ENCODE assay signal across 9 cellular contexts in genomic region chr12:103279444-103279843, GRCh38.
DNase-seq lines count a peak whose midpoint lies in the region; ATAC-seq and TF ChIP-seq lines count a peak whose summit lies in the region.
"Had no signal": no experiment of that assay in that cellular context is flagged by ENCODE, and none has a peak within 500 bp of the region (broad histone marks: within the 10 kb centered on the region; RNA-seq: fewer than 3 reads in every experiment).

No MANE protein-coding gene starts in this region.

- H4K20me1 ChIP-seq in OCI-LY7 (ENCODE audit: insufficient read depth, low read length) = no peaks in the 10 kb centered on the region; the same call in 1 of the 2 replicates

- H2BK120ac ChIP-seq in mesenchymal stem cell (ENCODE audit: low read depth, low read length) = no peak overlapping the region

- no peak overlapping the region for H3K14ac ChIP-seq in mesenchymal stem cell (ENCODE audit: low read length in 2 of 2)

- CTCF ChIA-PET in OCI-LY7 (lab: Charles Lee; ENCODE audit: unreplicated experiment) = no interaction called here

- H3K4me3 Mint-ChIP-seq in activated T-helper 17 cell treated with anti-CD3 and anti-CD28 coated beads, Interleukin-2, amount 50 U/mL, for 72 hours = peak overlapping the region; percentile 7

- H3K27ac Mint-ChIP-seq in activated T-helper 17 cell treated with anti-CD3 and anti-CD28 coated beads, Interleukin-2, amount 50 U/mL, for 72 hours = no peak overlapping the region

- no peak overlapping the region for H4K91ac ChIP-seq in mesenchymal stem cell (ENCODE audit: low read length)

- H3K4me1 ChIP-seq in OCI-LY7 (ENCODE audit: insufficient read depth, low read length, poor library complexity, severe bottlenecking) (no peaks in the 10 kb centered on the region), mesenchymal stem cell (ENCODE audit: control insufficient read depth, insufficient read depth, low read depth, low read length) (no peaks in the 10 kb centered on the region)

- no peaks in the 10 kb centered on the region for H3K79me2 ChIP-seq in OCI-LY7 (ENCODE audit: insufficient read depth, low read depth, low read length)

- ATAC-seq in GM18861 (IDR thresholded peaks at IDR 0.05; ENCODE audit: unreplicated experiment) (peak; percentile 97), GM21381 (IDR thresholded peaks at IDR 0.05; ENCODE audit: unreplicated experiment) (peak; percentile 91), HG03175 (IDR thresholded peaks at IDR 0.05; ENCODE audit: unreplicated experiment) (peak; percentile 96), omental fat pad (ENCODE audit: low FRiP score) (no peak)
- ATAC-seq in activated T-helper 17 cell treated with anti-CD3 and anti-CD28 coated beads, Interleukin-2, amount 50 U/mL, for 72 hours (replicated peaks) = peak; percentile 91

- no peak for DNase-seq in omental fat pad (ENCODE audit: low spot score)
- DNase-seq in OCI-LY7 (ENCODE audit: low spot score) = no peak
- DNase-seq in mesenchymal stem cell = no peak
- DNase-seq: NCI-H1105 treated with DMSO at 0.1 percent for 48 hours had no signal

- no peak overlapping the region for H2BK15ac ChIP-seq in mesenchymal stem cell (ENCODE audit: low read depth, poor library complexity, severe bottlenecking)

- H3K9me2 ChIP-seq in OCI-LY7 (ENCODE audit: insufficient read depth, low read length) = no peaks in the 10 kb centered on the region

- H2AK5ac ChIP-seq in mesenchymal stem cell (ENCODE audit: low read length, severe bottlenecking) = no peak overlapping the region

- no peak overlapping the region for H3K18ac ChIP-seq in mesenchymal stem cell (ENCODE audit: low read depth in 1 of 2, low read length in 2 of 2)

- no peak overlapping the region for H3K4me2 ChIP-seq in OCI-LY7 (ENCODE audit: low read length)
- no peak overlapping the region for H3K4me2 ChIP-seq in mesenchymal stem cell (ENCODE audit: low read length, poor library complexity, severe bottlenecking)

- H3K4me1 Mint-ChIP-seq in activated T-helper 17 cell treated with anti-CD3 and anti-CD28 coated beads, Interleukin-2, amount 50 U/mL, for 72 hours = no peaks in the 10 kb centered on the region

- POLR2A ChIA-PET in OCI-LY7 (lab: Charles Lee) = no interaction called here

- H3K4me3 ChIP-seq in OCI-LY7 (ENCODE audit: low read depth, low read length, poor library complexity, severe bottlenecking) = no peak overlapping the region
- no peak overlapping the region for H3K4me3 ChIP-seq in mesenchymal stem cell (ENCODE audit: insufficient read depth in 1 of 2, low read depth in 1 of 2, low read length in 2 of 2)
- H3K4me3 ChIP-seq: cardiac muscle cell had no signal

- H3K36me3 ChIP-seq in OCI-LY7 (ENCODE audit: insufficient read depth, low read length) (no peaks in the 10 kb centered on the region), mesenchymal stem cell (ENCODE audit: control insufficient read depth in 1 of 2, insufficient read depth in 2 of 2, low read depth in 1 of 2, low read length in 2 of 2) (no peaks in the 10 kb centered on the region)
- H3K36me3 ChIP-seq: cardiac muscle cell had no signal

- no peak overlapping the region for H3K4ac ChIP-seq in mesenchymal stem cell (ENCODE audit: low read depth in 1 of 2, low read length in 2 of 2)

- H2AFZ ChIP-seq in OCI-LY7 (ENCODE audit: low read length) (no peak overlapping the region), mesenchymal stem cell (ENCODE audit: low read depth, low read length) (no peak overlapping the region)

- H3K9ac ChIP-seq in mesenchymal stem cell (ENCODE audit: low read length) = no peak overlapping the region

- intact Hi-C loops in OCI-LY7 (cut with micrococcal nuclease; ENCODE audit: unreplicated experiment) = no loop called here

- no peak for TF ChIP-seq CTCF in omental fat pad (IDR thresholded peaks at IDR 0.05)
- no peak for TF ChIP-seq CTCF in OCI-LY7 (conservative IDR thresholded peaks at IDR 0.05; ENCODE audit: low read length)

- no peaks in the 10 kb centered on the region for H3K27me3 Mint-ChIP-seq in activated T-helper 17 cell treated with anti-CD3 and anti-CD28 coated beads, Interleukin-2, amount 50 U/mL, for 72 hours

- H3K79me1 ChIP-seq in mesenchymal stem cell (replicated peaks; ENCODE audit: low read length, poor library complexity, severe bottlenecking) = no peaks in the 10 kb centered on the region

- H3K9me3 Mint-ChIP-seq in activated T-helper 17 cell treated with anti-CD3 and anti-CD28 coated beads, Interleukin-2, amount 50 U/mL, for 72 hours = no peaks in the 10 kb centered on the region

- no peak overlapping the region for H3K27ac ChIP-seq in OCI-LY7 (ENCODE audit: low read depth, low read length, poor library complexity, severe bottlenecking)
- no peak overlapping the region for H3K27ac ChIP-seq in mesenchymal stem cell (ENCODE audit: low read length, poor library complexity, severe bottlenecking)
- H3K27ac ChIP-seq: cardiac muscle cell had no signal

- BruUV-seq in OCI-LY7 (replicated peaks; lab: Mats Ljungman, UMichigan) = no TSS peak

- H2BK12ac ChIP-seq in mesenchymal stem cell (ENCODE audit: low read length in 2 of 2) = no peak overlapping the region

- H3K36me3 Mint-ChIP-seq in activated T-helper 17 cell treated with anti-CD3 and anti-CD28 coated beads, Interleukin-2, amount 50 U/mL, for 72 hours (ENCODE audit: low read depth) = no peaks in the 10 kb centered on the region

- H3K9me3 ChIP-seq in OCI-LY7 (ENCODE audit: low read length) (no peaks in the 10 kb centered on the region), mesenchymal stem cell (ENCODE audit: control insufficient read depth, low read length) (no peaks in the 10 kb centered on the region)

- H2BK5ac ChIP-seq in mesenchymal stem cell (ENCODE audit: low read depth, low read length, poor library complexity, severe bottlenecking) = no peak overlapping the region

- H4K8ac ChIP-seq in mesenchymal stem cell (ENCODE audit: low read length) = no peak overlapping the region

- no peaks in the 10 kb centered on the region for H3K27me3 ChIP-seq in mesenchymal stem cell (ENCODE audit: control insufficient read depth in 1 of 2, insufficient read depth in 1 of 2, low read length in 2 of 2)
- H3K27me3 ChIP-seq: cardiac muscle cell had no signal

- 32% methylated on average over 2 of the region's 2 CpGs for WGBS in mesenchymal stem cell

- H3K23ac ChIP-seq in mesenchymal stem cell (ENCODE audit: low read length in 2 of 2) = no peak overlapping the region
